ENCODE assay signal across 10 cellular contexts in genomic region chr10:29119374-29119773, GRCh38.
A peak's percentile ranks its signal among the peaks of the same experiment; 100 is the strongest.
DNase-seq lines count a peak whose midpoint lies in the region; ATAC-seq and TF ChIP-seq lines count a peak whose summit lies in the region.
"Had no signal": no experiment of that assay in that cellular context is flagged by ENCODE, and none has a peak within 500 bp of the region (broad histone marks: within the 10 kb centered on the region; RNA-seq: fewer than 3 reads in every experiment).

No MANE protein-coding gene starts in this region.

- intact Hi-C loops in right cardiac atrium (cut with DNase I), result loop anchor here in 1 of 4 donors (10.0 kb wide), 1 partner anchor 115 kb away; no protein-coding TSS in a partner anchor

- H3K9me3 ChIP-seq in right cardiac atrium (ENCODE audit: control insufficient read depth, low read length), result peaks cover 2% of the 10 kb centered on the region

- 47% methylated on average over 8 of the region's 8 CpGs for WGBS in right cardiac atrium

- H3K4me3 ChIP-seq in GM12864 (ENCODE audit: low read depth, low read length), result no peak overlapping the region
- H3K4me3 ChIP-seq in right cardiac atrium (ENCODE audit: low read length), result no peak overlapping the region
- H3K4me3 ChIP-seq: thoracic aorta had no signal

- peak; percentile 52 for TF ChIP-seq CTCF in GM12864 (IDR thresholded peaks at IDR 0.05; ENCODE audit: low read depth, low read length, missing control alignments)

- peak; percentile 56 for DNase-seq in A172 (ENCODE audit: low spot score)
- DNase-seq in GM12864 (ENCODE audit: low read depth), result no peak
- peak; percentile 77 for DNase-seq in RPMI8226
- peak; percentile 53 to 78 (median 74) for DNase-seq in right cardiac atrium
- DNase-seq in NCI-H446 treated with DMSO at 0.1 percent for 48 hours (lab: John Stamatoyannopoulos, UW), result no peak
- DNase-seq: activated B cell treated with CpG ODN at 0.5 μM for 24 hours had no signal

- H3K4me1 ChIP-seq in right cardiac atrium (ENCODE audit: control insufficient read depth, insufficient read depth, low read length), result no peaks in the 10 kb centered on the region

- no peak overlapping the region for H3K27ac ChIP-seq in right cardiac atrium (ENCODE audit: low read length)
- H3K27ac ChIP-seq: thoracic aorta had no signal

- no peaks in the 10 kb centered on the region for H3K27me3 ChIP-seq in right cardiac atrium (ENCODE audit: control insufficient read depth, insufficient read depth)

- ATAC-seq in right cardiac atrium (peak; percentile 41 to 56), GM21619 (IDR thresholded peaks at IDR 0.05; ENCODE audit: unreplicated experiment) (no peak), GM18511 (IDR thresholded peaks at IDR 0.05; ENCODE audit: unreplicated experiment) (no peak), GM19397 (IDR thresholded peaks at IDR 0.05; ENCODE audit: unreplicated experiment) (no peak)

Comparison
In these comparisons a context has a peak if more than half of its experiments do, and no peak if none do; other contexts are left out.
1. DNase-seq: peak in A172 (single experiment), RPMI8226 (single experiment) and right cardiac atrium (3 of 3); none in GM12864 (single experiment) and NCI-H446 treated with DMSO at 0.1 percent for 48 hours (single experiment).
2. ATAC-seq: peak in right cardiac atrium (2 of 2); none in GM21619 (single experiment), GM18511 (single experiment) and GM19397 (single experiment).